18 cellular contexts compared by ENCODE assay signal in genomic region chr3:27678234-27678633, GRCh38. TPM values are rescaled to one million over a fixed set of nuclear protein-coding genes. Genes with fewer than 3 reads are reported as not detected.
DNase-seq lines count a peak whose midpoint lies in the region; ATAC-seq, FAIRE-seq and TF ChIP-seq lines count a peak whose summit lies in the region.
"Had no signal": no experiment of that assay in that cellular context is flagged by ENCODE, and none has a peak within 500 bp of the region (broad histone marks: within the 10 kb centered on the region; RNA-seq: fewer than 3 reads in every experiment).

No MANE protein-coding gene starts in this region.

- dilution Hi-C loops in keratinocyte (cut with MboI; ENCODE audit: extremely low pct_ligation_motif_present, low sequenced_read_pairs): no loop called here

- H3K27ac ChIP-seq in adrenal gland (peak overlapping the region in 4 of 5 donors; percentile 68 to 88 (median 77)), keratinocyte (ENCODE audit: control insufficient read depth, insufficient read depth, low read length) (peak overlapping the region; percentile 72)
- H3K27ac ChIP-seq: KMS-11 had no signal

- H3K79me2 ChIP-seq in keratinocyte (ENCODE audit: control insufficient read depth, insufficient read depth, low read length): no peaks in the 10 kb centered on the region

- H3K9me3 ChIP-seq in adrenal gland (replicated peaks in 1 of 3): no peaks in the 10 kb centered on the region
- H3K9me3 ChIP-seq in keratinocyte (ENCODE audit: control insufficient read depth, low read depth, low read length): no peaks in the 10 kb centered on the region
- H3K9me3 ChIP-seq in mucosa of descending colon: no peaks in the 10 kb centered on the region
- H3K9me3 ChIP-seq: MG63 had no signal

- TF ChIP-seq POLR2A in adrenal gland (IDR thresholded peaks at IDR 0.05): no peak

- intact Hi-C loops in adrenal gland (cut with DNase I) (no loop called here), mucosa of descending colon (cut with DNase I, micrococcal nuclease) (loop anchor here in 1 of 2 donors (10.0 kb wide), 1 partner anchor 193 kb away; the partner anchor contains the start of gene SLC4A7)

- FAIRE-seq in keratinocyte (lab: Jason Lieb, UNC): no peak
- FAIRE-seq: A204.1, GM12878, GM19239 had no signal

- H4K20me1 ChIP-seq in keratinocyte (ENCODE audit: control insufficient read depth, extremely low read depth, insufficient read depth, low read length): no peaks in the 10 kb centered on the region

- no peaks in the 10 kb centered on the region for H3K36me3 ChIP-seq in adrenal gland (replicated peaks in 1 of 2)
- no peaks in the 10 kb centered on the region for H3K36me3 ChIP-seq in keratinocyte (ENCODE audit: control insufficient read depth in 2 of 2, extremely low read depth in 1 of 2, insufficient read depth in 2 of 2, low read length in 2 of 2)
- H3K36me3 ChIP-seq in mucosa of descending colon (ENCODE audit: low read depth): no peaks in the 10 kb centered on the region
- H3K36me3 ChIP-seq: MG63 had no signal

- peak overlapping the region in 1 of 2 donors; percentile 37 for H3K27ac Mint-ChIP-seq in activated naive CD4-positive, alpha-beta T cell treated with anti-CD3 and anti-CD28 coated beads, Interleukin-2, amount 50 U/mL, for 72 hours

- no peaks in the 10 kb centered on the region for H3K27me3 ChIP-seq in adrenal gland
- H3K27me3 ChIP-seq in keratinocyte (ENCODE audit: control insufficient read depth, extremely low read depth, insufficient read depth, low read length): no peaks in the 10 kb centered on the region
- H3K27me3 ChIP-seq: MG63 had no signal

- no peak overlapping the region for H3K9ac ChIP-seq in keratinocyte (ENCODE audit: control insufficient read depth, extremely low read depth, insufficient read depth, low read length)
- H3K9ac ChIP-seq: KMS-11 had no signal

- H3K36me3 Mint-ChIP-seq in activated naive CD4-positive, alpha-beta T cell treated with anti-CD3 and anti-CD28 coated beads, Interleukin-2, amount 50 U/mL, for 72 hours: no peaks in the 10 kb centered on the region
- H3K36me3 Mint-ChIP-seq: CD4-positive, CD25-positive, alpha-beta regulatory T cell had no signal

- peak overlapping the region; percentile 35 for H3K4me2 ChIP-seq in keratinocyte (ENCODE audit: control insufficient read depth, extremely low read depth, insufficient read depth, low read depth, low read length)
- H3K4me2 ChIP-seq: GM23338, KMS-11 had no signal

- H3K4me1 ChIP-seq in adrenal gland (replicated peaks in 1 of 2) (peaks cover 14 to 24% of the 10 kb centered on the region in 2 donors), keratinocyte (ENCODE audit: control insufficient read depth, extremely low read depth, insufficient read depth, low read length) (peaks cover 44% of the 10 kb centered on the region), mucosa of descending colon (ENCODE audit: low read depth) (no peaks in the 10 kb centered on the region)

- H3K9me1 ChIP-seq in keratinocyte (ENCODE audit: control insufficient read depth, extremely low read depth, insufficient read depth, low read length): no peaks in the 10 kb centered on the region

- peak; percentile 43 to 90 for ATAC-seq in activated naive CD4-positive, alpha-beta T cell treated with anti-CD3 and anti-CD28 coated beads, Interleukin-2, amount 50 U/mL, for 72 hours
- ATAC-seq in GM18909 (IDR thresholded peaks at IDR 0.05; ENCODE audit: poor library complexity, unreplicated experiment) (no peak), mucosa of descending colon (no peak), HG02623 (IDR thresholded peaks at IDR 0.05; ENCODE audit: unreplicated experiment) (no peak)
- ATAC-seq: GM12878, GM23338 had no signal

- DNase-seq in activated naive CD4-positive, alpha-beta T cell treated with anti-CD3 and anti-CD28 coated beads, Interleukin-2, amount 50 U/mL, for 72 hours (ENCODE audit: low spot score in 2 of 2): no peak
- DNase-seq in activated naive CD4-positive, alpha-beta T cell (lab: John Stamatoyannopoulos, UW): no peak
- no peak for DNase-seq in adrenal gland
- DNase-seq in keratinocyte (ENCODE audit: low read depth, low spot score): no peak
- no peak for DNase-seq in GM19240 (ENCODE audit: insufficient read length, low spot score)
- no peak for DNase-seq in mucosa of descending colon
- DNase-seq: CD4-positive, CD25-positive, alpha-beta regulatory T cell; NCI-H1092 treated with DMSO at 0.1 percent for 48 hours; NCI-H1694 treated with DMSO at 0.1 percent for 48 hours; Right ventricle myocardium superior had no signal

- H3K9me3 Mint-ChIP-seq in activated naive CD4-positive, alpha-beta T cell treated with anti-CD3 and anti-CD28 coated beads, Interleukin-2, amount 50 U/mL, for 72 hours: no peaks in the 10 kb centered on the region
- H3K9me3 Mint-ChIP-seq: CD4-positive, CD25-positive, alpha-beta regulatory T cell; GM23338 had no signal

- H3K4me3 ChIP-seq in adrenal gland (no peak overlapping the region), keratinocyte (ENCODE audit: control insufficient read depth in 2 of 3, extremely low read depth in 1 of 3, insufficient read depth in 2 of 3, low read depth in 1 of 3, low read length in 3 of 3) (no peak overlapping the region), mucosa of descending colon (no peak overlapping the region)
- H3K4me3 ChIP-seq: GM12878, GM23338, MG63 had no signal

- no peak for TF ChIP-seq CTCF in adrenal gland (IDR thresholded peaks at IDR 0.05)
- no peak for TF ChIP-seq CTCF in keratinocyte (optimal IDR thresholded peaks at IDR 0.05 in 1 of 3, IDR thresholded peaks at IDR 0.05 in 1 of 3, conservative IDR thresholded peaks at IDR 0.05 in 1 of 3; ENCODE audit: extremely low read depth in 1 of 3, insufficient read depth in 2 of 3, low read length in 3 of 3)
- TF ChIP-seq CTCF in mucosa of descending colon (IDR thresholded peaks at IDR 0.05): no peak

- no peak overlapping the region for H2AFZ ChIP-seq in keratinocyte (ENCODE audit: control insufficient read depth, low read length)
- H2AFZ ChIP-seq: GM23338 had no signal

RNA-seq across cellular contexts. Expression of gene EOMES, which starts 43.9 kb away (rescaled TPM):
- total RNA-seq in activated naive CD4-positive, alpha-beta T cell treated with anti-CD3 and anti-CD28 coated beads, Interleukin-2, amount 50 U/mL, for 72 hours: 1 to 10 TPM in 1 of 2 donors, under 1 TPM in 1; 0.29 to 1.7 TPM
- total RNA-seq in adrenal gland (1 to 10 TPM in 1 of 8 donors, under 1 TPM in 7; 0.21 to 1.2 (median 0.45) TPM), mucosa of descending colon (under 1 TPM in 2 of 3 donors, not detected in 1; 0.32 to 0.46 TPM)
- polyA plus RNA-seq in adrenal gland (under 1 TPM; 0.10 to 0.55 (median 0.16) TPM), keratinocyte (0.57 to 1.6 TPM (median 0.93 TPM) in 3 replicates)
- not detected for polyA plus RNA-seq in keratinocyte (2011; ENCODE audit: low read depth)
- 0.82 and 2.1 TPM in 2 replicates for polyA plus RNA-seq in keratinocyte (2011; cell fraction: cytosol; rRNA removed)
- polyA plus RNA-seq in keratinocyte (2011; cell fraction: nucleus; rRNA removed): 0.84 and 0.88 TPM in 2 replicates
- polyA plus RNA-seq in keratinocyte (2012; ENCODE audit: low replicate concordance): 0.30 and 0.54 TPM in 2 replicates
- polyA minus RNA-seq in keratinocyte: 0.23 to 0.61 TPM (median 0.53 TPM) in 3 replicates
- 0.77 TPM for polyA minus RNA-seq in keratinocyte (2011; cell fraction: cytosol; rRNA and poly(A)+ RNA removed)
- polyA minus RNA-seq in keratinocyte (2011; cell fraction: nucleus; rRNA and poly(A)+ RNA removed): 0.32 and 0.39 TPM in 2 replicates

Comparison
In these comparisons a context has a peak if more than half of its experiments do, and no peak if none do; other contexts are left out.
1. ATAC-seq: peak in activated naive CD4-positive, alpha-beta T cell treated with anti-CD3 and anti-CD28 coated beads, Interleukin-2, amount 50 U/mL, for 72 hours (2 of 2); none in GM18909 (single experiment), mucosa of descending colon (single experiment) and HG02623 (single experiment).